In genomic region chr17:74212913-74213791, GRCh38 we compare ENCODE assay signal across 8 cellular contexts. TPM values are rescaled to one million over a fixed set of nuclear protein-coding genes. Genes with fewer than 3 reads are reported as not detected.
A peak's percentile ranks its signal among the peaks of the same experiment; 100 is the strongest.
DNase-seq lines count a peak whose midpoint lies in the region; ATAC-seq and TF ChIP-seq lines count a peak whose summit lies in the region.

Gene TTYH2 (plus strand): TSS chr17:74213571. CDS start chr17:74213588, 17 bp downstream.

- in situ Hi-C loops in KBM-7 (cut with MboI; ENCODE audit: low pct_unique_long_range_greater_than_20kb, low sequenced_read_pairs) = no loop called here

- H3K4me1 Mint-ChIP-seq in natural killer cell = peaks cover 34 to 36% of the 10 kb centered on the region in 2 donors
- H3K4me1 Mint-ChIP-seq in stimulated activated naive CD8-positive, alpha-beta T cell treated with anti-CD3 and anti-CD28 coated beads, Interleukin-15, Interleukin-2, amounts not matched to agents 100 ng/mL and 50 ng/mL, for 24 hours (ENCODE audit: low read depth) = peaks cover 69% of the 10 kb centered on the region

- intact Hi-C loops in natural killer cell (cut with micrococcal nuclease) = loop anchor here (5.0 kb wide), 2 partner anchors 69 to 144 kb away; no protein-coding TSS in a partner anchor

- peak within 1 kb of the TSS; percentile 62 for H3K4me3 ChIP-seq in fibroblast of mammary gland (ENCODE audit: control insufficient read depth, low read depth, low read length)

- no peaks in the 10 kb centered on the region for H3K9me3 Mint-ChIP-seq in natural killer cell
- no peaks in the 10 kb centered on the region for H3K9me3 Mint-ChIP-seq in stimulated activated naive CD8-positive, alpha-beta T cell treated with anti-CD3 and anti-CD28 coated beads, Interleukin-15, Interleukin-2, amounts not matched to agents 100 ng/mL and 50 ng/mL, for 24 hours

- DNase-seq in DMS53 treated with DMSO at 0.1 percent for 48 hours (lab: John Stamatoyannopoulos, UW; ENCODE audit: unreplicated experiment) (peak; percentile 70), KBM-7 (peak; percentile 87), RPMI8226 (peak; percentile 95), fibroblast of mammary gland (ENCODE audit: low read depth) (peak; percentile 81), natural killer cell (peak; percentile 57)
- DNase-seq in activated T-helper 1 cell treated with anti-CD3 and anti-CD28 coated beads, Interleukin-2, amount 50 U/mL, for 16 hours (ENCODE audit: low read depth in 1 of 2, low spot score in 1 of 2) = peak; percentile 39 to 62

- peak; percentile 36 for TF ChIP-seq CTCF in fibroblast of mammary gland (conservative IDR thresholded peaks at IDR 0.05; ENCODE audit: control insufficient read depth, insufficient read depth, low read depth, low read length)
- TF ChIP-seq CTCF in natural killer cell (IDR thresholded peaks at IDR 0.05) = no peak

- no peaks in the 10 kb centered on the region for H3K27me3 Mint-ChIP-seq in natural killer cell (ENCODE audit: low read depth in 2 of 2)
- H3K27me3 Mint-ChIP-seq in stimulated activated naive CD8-positive, alpha-beta T cell treated with anti-CD3 and anti-CD28 coated beads, Interleukin-15, Interleukin-2, amounts not matched to agents 100 ng/mL and 50 ng/mL, for 24 hours = no peaks in the 10 kb centered on the region

- no peaks in the 10 kb centered on the region for H3K36me3 Mint-ChIP-seq in natural killer cell
- H3K36me3 Mint-ChIP-seq in stimulated activated naive CD8-positive, alpha-beta T cell treated with anti-CD3 and anti-CD28 coated beads, Interleukin-15, Interleukin-2, amounts not matched to agents 100 ng/mL and 50 ng/mL, for 24 hours (ENCODE audit: low read depth) = peaks cover 28% of the 10 kb centered on the region

- ATAC-seq in GM21619 (IDR thresholded peaks at IDR 0.05; ENCODE audit: unreplicated experiment) (peak; percentile 47), natural killer cell (peak; percentile 75 to 80 (median 79))

- peak within 1 kb of the TSS; percentile 81 to 91 for H3K27ac Mint-ChIP-seq in natural killer cell
- H3K27ac Mint-ChIP-seq in stimulated activated naive CD8-positive, alpha-beta T cell treated with anti-CD3 and anti-CD28 coated beads, Interleukin-15, Interleukin-2, amounts not matched to agents 100 ng/mL and 50 ng/mL, for 24 hours = peak within 1 kb of the TSS; percentile 55

- peak within 1 kb of the TSS; percentile 88 for H3K4me3 Mint-ChIP-seq in natural killer cell
- peak within 1 kb of the TSS; percentile 78 for H3K4me3 Mint-ChIP-seq in stimulated activated naive CD8-positive, alpha-beta T cell treated with anti-CD3 and anti-CD28 coated beads, Interleukin-15, Interleukin-2, amounts not matched to agents 100 ng/mL and 50 ng/mL, for 24 hours

RNA-seq across cellular contexts. Expression of gene TTYH2, which starts in this region (rescaled TPM):
- total RNA-seq in natural killer cell = 1 to 10 TPM; 4.3 to 7.9 (median 4.8) TPM

Comparison
In these comparisons a context has a peak if more than half of its experiments do, and no peak if none do; other contexts are left out.
1. Peak in every context shown above with its lines: DNase-seq, ATAC-seq and H3K4me3 ChIP-seq.